Comparison of ENCODE assay signal across 7 cellular contexts in genomic region chr4:242121-242848, GRCh38.
A peak's percentile ranks its signal among the peaks of the same experiment; 100 is the strongest.
DNase-seq lines count a peak whose midpoint lies in the region; ATAC-seq, FAIRE-seq and TF ChIP-seq lines count a peak whose summit lies in the region.

No MANE protein-coding gene starts in this region.

- peak; percentile 78 for FAIRE-seq in GM12892 (lab: Jason Lieb, UNC)
- FAIRE-seq in urothelium cell line (lab: Jason Lieb, UNC): no peak

- no peaks in the 10 kb centered on the region for H3K27me3 ChIP-seq in SJCRH30

- peak; percentile 93 to 97 for ATAC-seq in activated naive CD4-positive, alpha-beta T cell treated with anti-CD3 and anti-CD28 coated beads, Interleukin-2, amount 50 U/mL, for 72 hours

- TF ChIP-seq EP300 in Ishikawa (IDR thresholded peaks at IDR 0.05; ENCODE audit: borderline replicate concordance): no peak

- H3K9me3 Mint-ChIP-seq in activated naive CD4-positive, alpha-beta T cell treated with anti-CD3 and anti-CD28 coated beads, Interleukin-2, amount 50 U/mL, for 72 hours: peaks cover 3 to 5% of the 10 kb centered on the region in 2 donors

- peaks cover 7 to 8% of the 10 kb centered on the region in 2 donors for H3K36me3 Mint-ChIP-seq in activated naive CD4-positive, alpha-beta T cell treated with anti-CD3 and anti-CD28 coated beads, Interleukin-2, amount 50 U/mL, for 72 hours

- no peaks in the 10 kb centered on the region for H3K36me3 ChIP-seq in SJCRH30

- intact Hi-C loops in cardiac septum (cut with DNase I): loop anchor here (5.0 to 10.0 kb wide), 2 partner anchors 95 to 433 kb away; partner anchors contain the start of genes ATP5ME, MYL5 and ZNF141

- H3K9me3 ChIP-seq in SJCRH30 (replicated peaks): peaks cover 6% of the 10 kb centered on the region

- no peak for DNase-seq in GM12892 (ENCODE audit: insufficient read length)
- peak; percentile 50 to 86 for DNase-seq in SJCRH30
- peak; percentile 65 for DNase-seq in activated naive CD4-positive, alpha-beta T cell treated with anti-CD3 and anti-CD28 coated beads, Interleukin-2, amount 50 U/mL, for 72 hours (ENCODE audit: low spot score in 2 of 2)
- peak; percentile 79 for DNase-seq in cardiac septum (ENCODE audit: low spot score)
- peak; percentile 79 for DNase-seq in putamen (ENCODE audit: low spot score)
- peak; percentile 15 for DNase-seq in urothelium cell line (ENCODE audit: low spot score)

- peak; percentile 88 for TF ChIP-seq RAD21 in Ishikawa (IDR thresholded peaks at IDR 0.05; ENCODE audit: low read depth)

- H3K4me1 ChIP-seq in SJCRH30: peaks cover 13% of the 10 kb centered on the region; the same call in 1 of the 2 replicates

- no peak for TF ChIP-seq POLR2A in GM12892 (IDR thresholded peaks at IDR 0.05; ENCODE audit: low read depth, low read length)

- H3K27ac ChIP-seq in SJCRH30: no peak overlapping the region

- H3K27ac Mint-ChIP-seq in activated naive CD4-positive, alpha-beta T cell treated with anti-CD3 and anti-CD28 coated beads, Interleukin-2, amount 50 U/mL, for 72 hours: peak overlapping the region in 1 of 2 donors; percentile 82

- H3K4me3 ChIP-seq in SJCRH30: peak overlapping the region; percentile 18

TF ChIP-seq in Ishikawa, 13 proteins besides CTCF, POLR2A, EP300 and RAD21:
- no peak for TF ChIP-seq TCF12 (IDR thresholded peaks at IDR 0.05; ENCODE audit: low read depth)
- TF ChIP-seq, protein P1, sequence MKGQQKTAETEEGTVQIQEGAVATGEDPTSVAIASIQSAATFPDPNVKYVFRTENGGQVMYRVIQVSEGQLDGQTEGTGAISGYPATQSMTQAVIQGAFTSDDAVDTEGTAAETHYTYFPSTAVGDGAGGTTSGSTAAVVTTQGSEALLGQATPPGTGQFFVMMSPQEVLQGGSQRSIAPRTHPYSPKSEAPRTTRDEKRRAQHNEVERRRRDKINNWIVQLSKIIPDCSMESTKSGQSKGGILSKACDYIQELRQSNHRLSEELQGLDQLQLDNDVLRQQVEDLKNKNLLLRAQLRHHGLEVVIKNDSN (IDR thresholded peaks at IDR 0.05): no peak
- no peak for TF ChIP-seq REST (IDR thresholded peaks at IDR 0.05; ENCODE audit: low read depth)
- no peak for TF ChIP-seq CEBPB (IDR thresholded peaks at IDR 0.05)
- TF ChIP-seq FOXM1 (IDR thresholded peaks at IDR 0.05; ENCODE audit: borderline replicate concordance, low read depth): no peak
- TF ChIP-seq CREB1 (IDR thresholded peaks at IDR 0.05; ENCODE audit: low read depth): no peak
- no peak for TF ChIP-seq TAF1 (IDR thresholded peaks at IDR 0.05; ENCODE audit: low read depth)
- no peak for TF ChIP-seq TEAD4 (IDR thresholded peaks at IDR 0.05)
- TF ChIP-seq, protein P2, sequence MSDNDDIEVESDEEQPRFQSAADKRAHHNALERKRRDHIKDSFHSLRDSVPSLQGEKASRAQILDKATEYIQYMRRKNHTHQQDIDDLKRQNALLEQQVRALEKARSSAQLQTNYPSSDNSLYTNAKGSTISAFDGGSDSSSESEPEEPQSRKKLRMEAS (IDR thresholded peaks at IDR 0.05): no peak
- TF ChIP-seq ZBTB7A (IDR thresholded peaks at IDR 0.05; ENCODE audit: low read depth): no peak
- no peak for TF ChIP-seq YY1 (IDR thresholded peaks at IDR 0.05; ENCODE audit: low read depth)
- TF ChIP-seq NFIC (IDR thresholded peaks at IDR 0.05): no peak
- no peak for TF ChIP-seq EGR1 (IDR thresholded peaks at IDR 0.05)
